Comparison of ENCODE assay signal across 3 cellular contexts in the genomic region with DNA sequence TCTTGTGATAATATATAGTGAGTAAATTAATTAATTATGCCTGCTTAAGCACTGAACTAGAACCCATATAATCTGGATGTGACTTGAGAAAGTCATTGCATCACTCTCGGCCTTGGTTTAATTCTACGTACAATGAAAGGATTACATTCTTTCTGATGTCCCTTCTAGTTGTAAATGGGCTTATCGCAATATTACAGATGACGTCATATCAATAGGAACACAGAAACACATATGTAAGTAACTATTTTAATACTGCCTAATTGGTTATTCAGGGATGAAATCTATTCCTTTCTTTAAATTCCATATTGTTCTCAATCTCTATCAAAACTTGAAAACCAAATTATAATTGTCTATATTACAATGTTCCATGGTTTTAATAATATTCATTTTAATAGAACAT.
TF ChIP-seq lines count a peak whose summit lies in the region.

No MANE protein-coding gene starts in this region.

TF ChIP-seq in HepG2, 621 proteins besides CTCF, POLR2A, EP300 and RAD21:
- no peak for TF ChIP-seq XBP1 (CRISPR knock-in tag; IDR thresholded peaks at IDR 0.05)
- TF ChIP-seq ATF7 (IDR thresholded peaks at IDR 0.05): peak; percentile 95
- no peak for TF ChIP-seq ATF7 (CRISPR knock-in tag; IDR thresholded peaks at IDR 0.05)
- TF ChIP-seq, protein P1, sequence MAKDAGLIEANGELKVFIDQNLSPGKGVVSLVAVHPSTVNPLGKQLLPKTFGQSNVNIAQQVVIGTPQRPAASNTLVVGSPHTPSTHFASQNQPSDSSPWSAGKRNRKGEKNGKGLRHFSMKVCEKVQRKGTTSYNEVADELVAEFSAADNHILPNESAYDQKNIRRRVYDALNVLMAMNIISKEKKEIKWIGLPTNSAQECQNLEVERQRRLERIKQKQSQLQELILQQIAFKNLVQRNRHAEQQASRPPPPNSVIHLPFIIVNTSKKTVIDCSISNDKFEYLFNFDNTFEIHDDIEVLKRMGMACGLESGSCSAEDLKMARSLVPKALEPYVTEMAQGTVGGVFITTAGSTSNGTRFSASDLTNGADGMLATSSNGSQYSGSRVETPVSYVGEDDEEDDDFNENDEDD (CRISPR knock-in tag; IDR thresholded peaks at IDR 0.05; ENCODE audit: borderline replicate concordance): no peak
- no peak for TF ChIP-seq ZNF792 (CRISPR knock-in tag; IDR thresholded peaks at IDR 0.05)
- no peak for TF ChIP-seq ZNF276 (CRISPR knock-in tag; IDR thresholded peaks at IDR 0.05; ENCODE audit: low read depth)
- no peak for TF ChIP-seq SIX1 (CRISPR knock-in tag; IDR thresholded peaks at IDR 0.05; ENCODE audit: borderline replicate concordance)
- no peak for TF ChIP-seq TMF1 (CRISPR knock-in tag; IDR thresholded peaks at IDR 0.05; ENCODE audit: low read depth)
- no peak for TF ChIP-seq ONECUT2 (CRISPR knock-in tag; IDR thresholded peaks at IDR 0.05)
- TF ChIP-seq ZBTB26 (CRISPR knock-in tag; IDR thresholded peaks at IDR 0.05; ENCODE audit: borderline replicate concordance): no peak
- TF ChIP-seq ZNF343 (CRISPR knock-in tag; IDR thresholded peaks at IDR 0.05): no peak
- TF ChIP-seq CREB1 (IDR thresholded peaks at IDR 0.05): peak; percentile 77
- no peak for TF ChIP-seq CREB1 (CRISPR knock-in tag; IDR thresholded peaks at IDR 0.05)
- TF ChIP-seq ZNF234 (CRISPR knock-in tag; conservative IDR thresholded peaks at IDR 0.05): no peak

TF ChIP-seq in GM12878, 131 proteins besides CTCF, POLR2A, EP300 and RAD21:
- peak; percentile 53; the same call in 1 of the 2 replicates for TF ChIP-seq ATF7 (IDR thresholded peaks at IDR 0.05; ENCODE audit: low read depth)
- TF ChIP-seq KDM1A (IDR thresholded peaks at IDR 0.05; ENCODE audit: borderline replicate concordance): no peak

TF ChIP-seq in SK-N-SH, 30 proteins besides CTCF, POLR2A, EP300 and RAD21:
- TF ChIP-seq MEF2A (IDR thresholded peaks at IDR 0.05; ENCODE audit: borderline replicate concordance, low read depth): no peak
- TF ChIP-seq RCOR1 (IDR thresholded peaks at IDR 0.05; ENCODE audit: low read length): no peak
- no peak for TF ChIP-seq SIN3A (IDR thresholded peaks at IDR 0.05; ENCODE audit: borderline replicate concordance, low read depth, low read length)
- no peak for TF ChIP-seq NFIC (IDR thresholded peaks at IDR 0.05; ENCODE audit: borderline replicate concordance)
- no peak for TF ChIP-seq RXRA (IDR thresholded peaks at IDR 0.05; ENCODE audit: borderline replicate concordance, low read depth)
- TF ChIP-seq EZH2phosphoT487 (IDR thresholded peaks at IDR 0.05; ENCODE audit: borderline replicate concordance, low read depth): no peak
- no peak for TF ChIP-seq CHD2 (IDR thresholded peaks at IDR 0.05; ENCODE audit: low read length, partially characterized antibody)
- TF ChIP-seq, protein P2, sequence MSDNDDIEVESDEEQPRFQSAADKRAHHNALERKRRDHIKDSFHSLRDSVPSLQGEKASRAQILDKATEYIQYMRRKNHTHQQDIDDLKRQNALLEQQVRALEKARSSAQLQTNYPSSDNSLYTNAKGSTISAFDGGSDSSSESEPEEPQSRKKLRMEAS (IDR thresholded peaks at IDR 0.05; ENCODE audit: low read depth): no peak
- TF ChIP-seq FOXM1 (IDR thresholded peaks at IDR 0.05; ENCODE audit: low read depth): no peak
- TF ChIP-seq, protein P3, sequence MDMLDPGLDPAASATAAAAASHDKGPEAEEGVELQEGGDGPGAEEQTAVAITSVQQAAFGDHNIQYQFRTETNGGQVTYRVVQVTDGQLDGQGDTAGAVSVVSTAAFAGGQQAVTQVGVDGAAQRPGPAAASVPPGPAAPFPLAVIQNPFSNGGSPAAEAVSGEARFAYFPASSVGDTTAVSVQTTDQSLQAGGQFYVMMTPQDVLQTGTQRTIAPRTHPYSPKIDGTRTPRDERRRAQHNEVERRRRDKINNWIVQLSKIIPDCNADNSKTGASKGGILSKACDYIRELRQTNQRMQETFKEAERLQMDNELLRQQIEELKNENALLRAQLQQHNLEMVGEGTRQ (IDR thresholded peaks at IDR 0.05; ENCODE audit: borderline replicate concordance, low read depth, low read length): no peak
- TF ChIP-seq, protein P4, sequence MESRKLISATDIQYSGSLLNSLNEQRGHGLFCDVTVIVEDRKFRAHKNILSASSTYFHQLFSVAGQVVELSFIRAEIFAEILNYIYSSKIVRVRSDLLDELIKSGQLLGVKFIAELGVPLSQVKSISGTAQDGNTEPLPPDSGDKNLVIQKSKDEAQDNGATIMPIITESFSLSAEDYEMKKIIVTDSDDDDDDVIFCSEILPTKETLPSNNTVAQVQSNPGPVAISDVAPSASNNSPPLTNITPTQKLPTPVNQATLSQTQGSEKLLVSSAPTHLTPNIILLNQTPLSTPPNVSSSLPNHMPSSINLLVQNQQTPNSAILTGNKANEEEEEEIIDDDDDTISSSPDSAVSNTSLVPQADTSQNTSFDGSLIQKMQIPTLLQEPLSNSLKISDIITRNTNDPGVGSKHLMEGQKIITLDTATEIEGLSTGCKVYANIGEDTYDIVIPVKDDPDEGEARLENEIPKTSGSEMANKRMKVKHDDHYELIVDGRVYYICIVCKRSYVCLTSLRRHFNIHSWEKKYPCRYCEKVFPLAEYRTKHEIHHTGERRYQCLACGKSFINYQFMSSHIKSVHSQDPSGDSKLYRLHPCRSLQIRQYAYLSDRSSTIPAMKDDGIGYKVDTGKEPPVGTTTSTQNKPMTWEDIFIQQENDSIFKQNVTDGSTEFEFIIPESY (IDR thresholded peaks at IDR 0.05; ENCODE audit: borderline replicate concordance, low read depth): no peak
- TF ChIP-seq GABPA (IDR thresholded peaks at IDR 0.05; ENCODE audit: low read depth): no peak
